1 cellular context compared by ENCODE assay signal in the genomic region with DNA sequence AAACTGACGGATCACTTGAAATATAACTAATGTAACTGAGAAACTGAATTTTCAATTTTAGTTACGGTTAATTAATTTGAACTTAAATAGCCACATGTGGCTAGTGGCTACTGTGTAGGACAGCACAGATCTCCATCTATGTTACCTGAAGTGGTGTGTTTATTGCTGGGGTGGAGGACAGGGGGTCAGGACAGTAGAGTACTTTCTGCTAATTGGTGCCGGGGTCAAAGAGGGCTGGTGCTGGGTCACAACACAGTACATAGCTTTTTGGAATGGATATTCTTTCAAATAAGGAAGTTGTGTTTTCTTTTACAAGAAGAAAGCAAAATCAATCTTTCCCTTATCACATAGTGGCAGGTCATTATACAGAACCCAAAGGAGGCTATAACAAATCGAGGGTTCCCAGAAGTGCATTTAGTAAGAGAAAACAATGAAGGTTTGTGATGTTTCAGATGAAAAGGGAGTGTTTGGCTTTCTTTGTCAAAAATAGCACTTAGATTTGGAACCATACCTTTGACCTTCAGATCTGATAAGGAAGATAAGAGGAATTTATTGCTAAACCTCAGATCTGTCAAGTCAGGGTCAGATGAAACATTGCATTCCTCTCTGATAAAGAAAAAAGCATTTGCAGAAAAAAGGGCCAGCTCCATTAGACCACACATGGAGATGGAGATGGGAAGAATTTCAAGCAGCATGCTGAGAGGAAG.
TF ChIP-seq lines count a peak whose summit lies in the region.

No MANE protein-coding gene starts in this region.

TF ChIP-seq in HepG2, 621 proteins besides CTCF, POLR2A, EP300 and RAD21 (continued from another document):
- TF ChIP-seq, protein P1, sequence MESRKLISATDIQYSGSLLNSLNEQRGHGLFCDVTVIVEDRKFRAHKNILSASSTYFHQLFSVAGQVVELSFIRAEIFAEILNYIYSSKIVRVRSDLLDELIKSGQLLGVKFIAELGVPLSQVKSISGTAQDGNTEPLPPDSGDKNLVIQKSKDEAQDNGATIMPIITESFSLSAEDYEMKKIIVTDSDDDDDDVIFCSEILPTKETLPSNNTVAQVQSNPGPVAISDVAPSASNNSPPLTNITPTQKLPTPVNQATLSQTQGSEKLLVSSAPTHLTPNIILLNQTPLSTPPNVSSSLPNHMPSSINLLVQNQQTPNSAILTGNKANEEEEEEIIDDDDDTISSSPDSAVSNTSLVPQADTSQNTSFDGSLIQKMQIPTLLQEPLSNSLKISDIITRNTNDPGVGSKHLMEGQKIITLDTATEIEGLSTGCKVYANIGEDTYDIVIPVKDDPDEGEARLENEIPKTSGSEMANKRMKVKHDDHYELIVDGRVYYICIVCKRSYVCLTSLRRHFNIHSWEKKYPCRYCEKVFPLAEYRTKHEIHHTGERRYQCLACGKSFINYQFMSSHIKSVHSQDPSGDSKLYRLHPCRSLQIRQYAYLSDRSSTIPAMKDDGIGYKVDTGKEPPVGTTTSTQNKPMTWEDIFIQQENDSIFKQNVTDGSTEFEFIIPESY (CRISPR knock-in tag; IDR thresholded peaks at IDR 0.05) = no peak
- TF ChIP-seq HDAC2 (CRISPR knock-in tag; IDR thresholded peaks at IDR 0.05) (0 out of 2 replicates have a peak, but pooled peaks have one; percentile 22), PLRG1 (conservative IDR thresholded peaks at IDR 0.05) (no peak), CEBPG (CRISPR knock-in tag; IDR thresholded peaks at IDR 0.05) (peak; percentile 44), MATR3 (CRISPR knock-in tag; IDR thresholded peaks at IDR 0.05) (no peak), ZNF207 (IDR thresholded peaks at IDR 0.05; ENCODE audit: borderline replicate concordance) (no peak), NCOA2 (CRISPR knock-in tag; IDR thresholded peaks at IDR 0.05) (peak; percentile 89), ZSCAN31 (CRISPR knock-in tag; IDR thresholded peaks at IDR 0.05; ENCODE audit: low read depth) (no peak), ZNF572 (CRISPR knock-in tag; IDR thresholded peaks at IDR 0.05) (no peak), TCF7 (IDR thresholded peaks at IDR 0.05; ENCODE audit: low read depth) (peak; percentile 72), ZNF143 (CRISPR knock-in tag; IDR thresholded peaks at IDR 0.05) (no peak), AGO1 (IDR thresholded peaks at IDR 0.05; ENCODE audit: low read depth, low read length, poor library complexity, severe bottlenecking) (no peak), HNF4A (CRISPR knock-in tag; IDR thresholded peaks at IDR 0.05) (peak; percentile 50), SOX13 (IDR thresholded peaks at IDR 0.05) (no peak), SOX13 (CRISPR knock-in tag; conservative IDR thresholded peaks at IDR 0.05 in 1 of 2, IDR thresholded peaks at IDR 0.05 in 1 of 2) (peak in 1 of 2 experiments; percentile 94; a peak in 2 of 4 replicates)
- TF ChIP-seq, protein P2, sequence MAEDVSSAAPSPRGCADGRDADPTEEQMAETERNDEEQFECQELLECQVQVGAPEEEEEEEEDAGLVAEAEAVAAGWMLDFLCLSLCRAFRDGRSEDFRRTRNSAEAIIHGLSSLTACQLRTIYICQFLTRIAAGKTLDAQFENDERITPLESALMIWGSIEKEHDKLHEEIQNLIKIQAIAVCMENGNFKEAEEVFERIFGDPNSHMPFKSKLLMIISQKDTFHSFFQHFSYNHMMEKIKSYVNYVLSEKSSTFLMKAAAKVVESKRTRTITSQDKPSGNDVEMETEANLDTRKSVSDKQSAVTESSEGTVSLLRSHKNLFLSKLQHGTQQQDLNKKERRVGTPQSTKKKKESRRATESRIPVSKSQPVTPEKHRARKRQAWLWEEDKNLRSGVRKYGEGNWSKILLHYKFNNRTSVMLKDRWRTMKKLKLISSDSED (CRISPR knock-in tag; IDR thresholded peaks at IDR 0.05) = no peak
- TF ChIP-seq, protein P3, sequence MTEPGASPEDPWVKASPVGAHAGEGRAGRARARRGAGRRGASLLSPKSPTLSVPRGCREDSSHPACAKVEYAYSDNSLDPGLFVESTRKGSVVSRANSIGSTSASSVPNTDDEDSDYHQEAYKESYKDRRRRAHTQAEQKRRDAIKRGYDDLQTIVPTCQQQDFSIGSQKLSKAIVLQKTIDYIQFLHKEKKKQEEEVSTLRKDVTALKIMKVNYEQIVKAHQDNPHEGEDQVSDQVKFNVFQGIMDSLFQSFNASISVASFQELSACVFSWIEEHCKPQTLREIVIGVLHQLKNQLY (CRISPR knock-in tag; IDR thresholded peaks at IDR 0.05) = no peak
